ENCODE assay signal across 7 cellular contexts in the genomic region with DNA sequence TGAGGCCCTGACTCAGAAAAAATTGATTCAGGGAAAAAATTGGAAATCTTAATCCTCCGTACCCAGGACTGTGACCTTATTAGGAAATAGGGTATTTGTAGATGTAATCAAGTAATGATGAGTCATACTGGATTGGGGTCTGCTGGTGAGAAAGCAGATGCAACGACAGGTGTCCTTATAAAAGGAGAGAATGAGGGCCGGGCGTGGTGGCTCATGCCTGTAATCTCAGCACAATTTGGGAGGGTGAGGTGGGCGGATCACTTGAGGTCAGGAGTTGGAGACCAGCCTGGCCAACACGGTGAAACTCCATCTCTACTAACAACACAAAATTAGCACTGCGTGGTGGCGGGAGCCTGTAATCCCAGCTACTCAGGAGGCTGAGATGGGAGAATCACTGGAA. TPM values are rescaled to one million over a fixed set of nuclear protein-coding genes. Genes with fewer than 3 reads are reported as not detected.
DNase-seq lines count a peak whose midpoint lies in the region; ATAC-seq, FAIRE-seq and TF ChIP-seq lines count a peak whose summit lies in the region.
"Not testable (repeated sequence)": the region's sequence is repeated elsewhere in the genome, so short reads cannot be mapped to it uniquely, and the experiment has no call there.

No MANE protein-coding gene starts in this region.

- H3K4me3 ChIP-seq in A549; HEK293 (ENCODE audit: low read depth, low read length); SJCRH30; fibroblast of mammary gland (ENCODE audit: control insufficient read depth, low read depth, low read length): not testable (repeated sequence)

- not testable (repeated sequence) for H3K36me3 ChIP-seq in HEK293 (ENCODE audit: control insufficient read depth in 2 of 2, insufficient read depth in 1 of 2, low read length in 2 of 2); SJCRH30

- H3K4me1 ChIP-seq in A549; HEK293 (ENCODE audit: control insufficient read depth, insufficient read depth, low read length); SJCRH30: not testable (repeated sequence)

- TF ChIP-seq POLR2A in A549 (IDR thresholded peaks at IDR 0.05; ENCODE audit: low read length) = not testable (repeated sequence)

- not testable (repeated sequence) for H3K27me3 ChIP-seq in SJCRH30

- POLR2A ChIA-PET in A549 (lab: Yijun Ruan, JAX); HEK293 (lab: Yijun Ruan, JAX): not testable (repeated sequence)

- TF ChIP-seq CTCF in A549 (IDR thresholded peaks at IDR 0.05); HEK293 (tag by site-specific recombination; IDR thresholded peaks at IDR 0.05); fibroblast of mammary gland (conservative IDR thresholded peaks at IDR 0.05; ENCODE audit: control insufficient read depth, insufficient read depth, low read depth, low read length): not testable (repeated sequence)

- TF ChIP-seq EP300 in A549 (IDR thresholded peaks at IDR 0.05) = not testable (repeated sequence)

- intact Hi-C loops in posterior vena cava (cut with DNase I) = not testable (repeated sequence)

- not testable (repeated sequence) for H3K9me3 ChIP-seq in A549; HEK293 (ENCODE audit: control insufficient read depth, insufficient read depth, low read depth, low read length); SJCRH30 (replicated peaks)

- not testable (repeated sequence) for FAIRE-seq in A549 (lab: Jason Lieb, UNC)

- TF ChIP-seq RAD21 in A549 (conservative IDR thresholded peaks at IDR 0.05 in 1 of 2, IDR thresholded peaks at IDR 0.05 in 1 of 2) = not testable (repeated sequence)

- H3K27ac ChIP-seq in A549; HEK293 (ENCODE audit: extremely low read depth, low read depth, low read length); SJCRH30: not testable (repeated sequence)

- WGBS in A549 (ENCODE audit: missing lambda C conversion rate) = 78% methylated on average over 8 of the region's 8 CpGs

- ATAC-seq in A549 = not testable (repeated sequence)

- not testable (repeated sequence) for DNase-seq in A549 (ENCODE audit: low read depth in 1 of 2, low spot score in 1 of 2)
- peak; percentile 16 for DNase-seq in EL
- DNase-seq in NCI-H524 (lab: John Stamatoyannopoulos, UW) = peak; percentile 32 to 74
- DNase-seq in SJCRH30 = peak; percentile 16 to 23
- peak; percentile 45 for DNase-seq in fibroblast of mammary gland (ENCODE audit: low read depth)
- peak; percentile 49 for DNase-seq in posterior vena cava (ENCODE audit: low spot score)

- not testable (repeated sequence) for H3K4me2 ChIP-seq in A549

- CTCF ChIA-PET in A549 (lab: Yijun Ruan, JAX); HEK293 (lab: Yijun Ruan, JAX): not testable (repeated sequence)

TF ChIP-seq in A549, 52 proteins besides CTCF, POLR2A, EP300 and RAD21:
- not testable (repeated sequence) for TF ChIP-seq FOSL2 (IDR thresholded peaks at IDR 0.05)
- TF ChIP-seq FOSL2 (CRISPR knock-in tag; IDR thresholded peaks at IDR 0.05) = peak; percentile 17; the same call in 1 of the 2 replicates

TF ChIP-seq in HEK293, 187 proteins besides CTCF, POLR2A, EP300 and RAD21:
- peak; percentile 51; the same call in 1 of the 2 replicates for TF ChIP-seq KLF1 (tag by site-specific recombination; IDR thresholded peaks at IDR 0.05)

RNA-seq across cellular contexts. Expression of gene ZNF195, which starts 47.6 kb away (rescaled TPM):
- polyA plus RNA-seq in A549 (2011; rRNA removed) (30.1 and 30.9 TPM in 2 replicates), A549 (2017; fragmentation: RNase III; extraction: RNeasy Plus Mini Kit Qiagen cat#74134 plus additional on column Dnase treatment) (17.3 to 22.0 TPM (median 21.8 TPM) in 3 replicates)
- polyA plus RNA-seq in A549 (2012; cell fraction: cytosol; rRNA removed) = 12.3 and 12.7 TPM in 2 replicates
- polyA plus RNA-seq in A549 (2012; cell fraction: nucleus; rRNA removed) = 21.7 and 25.3 TPM in 2 replicates
- 29.7 and 38.7 TPM in 2 replicates for polyA minus RNA-seq in A549 (2011; rRNA and poly(A)+ RNA removed)
- 35.8 and 44.8 TPM in 2 replicates for total RNA-seq in SJCRH30 (2014; rRNA removed; shearing (Covaris generic))
- total RNA-seq in posterior vena cava = 10 to 100 TPM; 12.0 to 13.0 TPM
